ENCODE assay signal across 10 cellular contexts in the genomic region with DNA sequence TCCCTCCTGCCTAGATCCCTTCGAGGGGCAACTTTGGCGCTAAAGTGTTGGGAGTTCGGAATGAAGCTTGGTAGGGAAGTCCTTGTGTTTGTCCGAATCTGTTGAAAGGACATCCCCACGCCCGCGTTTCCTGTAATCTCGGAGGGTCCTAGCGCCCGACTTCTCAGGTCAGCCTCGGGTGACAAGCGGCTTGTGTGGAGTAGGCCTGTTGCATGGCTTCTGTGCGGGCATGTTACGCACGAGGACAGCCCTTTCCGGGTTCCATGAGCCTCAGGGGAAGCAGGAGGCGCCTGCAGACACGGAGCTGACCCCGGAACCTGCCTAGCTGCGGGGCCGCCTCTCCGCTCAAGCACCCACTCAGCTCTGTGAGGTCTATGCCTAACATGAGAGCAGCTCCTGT. TPM values are rescaled to one million over a fixed set of nuclear protein-coding genes. Genes with fewer than 3 reads are reported as not detected.
DNase-seq lines count a peak whose midpoint lies in the region; ATAC-seq and TF ChIP-seq lines count a peak whose summit lies in the region.
"Had no signal": no experiment of that assay in that cellular context is flagged by ENCODE, and none has a peak within 500 bp of the region (broad histone marks: within the 10 kb centered on the region; RNA-seq: fewer than 3 reads in every experiment).

No MANE protein-coding gene starts in this region.

- no peaks in the 10 kb centered on the region for H3K27me3 Mint-ChIP-seq in natural killer cell treated with Interleukin-12 subunit alpha and Interleukin-12 subunit beta and Interleukin-15 and Interleukin-18, amount 100 ng/mL, for 72 hours

- H3K4me1 ChIP-seq in right atrium auricular region = peaks cover 0 to 56% of the 10 kb centered on the region in 2 donors
- H3K4me1 ChIP-seq in colonic mucosa = peaks cover 8% of the 10 kb centered on the region
- peaks cover 3% of the 10 kb centered on the region for H3K4me1 ChIP-seq in urinary bladder (ENCODE audit: insufficient read depth)
- H3K4me1 ChIP-seq in SK-N-SH (ENCODE audit: control insufficient read depth in 1 of 2, insufficient read depth in 2 of 2, low read depth in 1 of 2, low read length in 1 of 2) = peaks cover 0 to 21% of the 10 kb centered on the region in 2 experiments; a peak in 3 of 4 replicates

- peaks cover 42% of the 10 kb centered on the region for H3K79me2 ChIP-seq in SK-N-SH (ENCODE audit: insufficient read depth)

- H3K4me2 ChIP-seq in SK-N-SH = no peak overlapping the region

- H3K4me1 Mint-ChIP-seq in natural killer cell treated with Interleukin-12 subunit alpha and Interleukin-12 subunit beta and Interleukin-15 and Interleukin-18, amount 100 ng/mL, for 72 hours (ENCODE audit: low read depth in 2 of 2) = peaks cover 39 to 46% of the 10 kb centered on the region in 2 donors

- H4K20me1 ChIP-seq in SK-N-SH (ENCODE audit: insufficient read depth) = no peaks in the 10 kb centered on the region; the same call in 1 of the 2 replicates

- H3K27ac ChIP-seq in right atrium auricular region = peak overlapping the region; percentile 84 to 88
- peak overlapping the region; percentile 93 for H3K27ac ChIP-seq in colonic mucosa
- H3K27ac ChIP-seq in urinary bladder (ENCODE audit: low read depth) = peak overlapping the region; percentile 97
- no peak overlapping the region for H3K27ac ChIP-seq in SK-N-SH (ENCODE audit: low read depth in 2 of 2, low read length in 1 of 2)

- ATAC-seq in left ventricle myocardium superior (no peak), HG02981 (IDR thresholded peaks at IDR 0.05; ENCODE audit: unreplicated experiment) (no peak)
- ATAC-seq in natural killer cell treated with Interleukin-12 subunit alpha and Interleukin-12 subunit beta and Interleukin-15 and Interleukin-18, amount 100 ng/mL, for 72 hours = no peak

- POLR2A ChIA-PET in SK-N-SH (lab: Yijun Ruan, JAX) = no interaction called here

- no peak for TF ChIP-seq RAD21 in SK-N-SH (IDR thresholded peaks at IDR 0.05; ENCODE audit: low read length)

- DNase-seq in right atrium auricular region (ENCODE audit: low spot score) = no peak
- DNase-seq in left ventricle myocardium superior = no peak
- DNase-seq in colonic mucosa = no peak
- DNase-seq in natural killer cell treated with Interleukin-12 subunit alpha and Interleukin-12 subunit beta and Interleukin-15 and Interleukin-18, amount 100 ng/mL, for 72 hours (ENCODE audit: low spot score) = no peak
- no peak for DNase-seq in kidney glomerular epithelial cell (lab: John Stamatoyannopoulos, UW)
- DNase-seq in SK-N-SH = no peak
- DNase-seq: activated naive CD4-positive, alpha-beta T cell treated with anti-CD3 and anti-CD28 coated beads, Interleukin-2, amount 50 U/mL, for 16 hours; NCI-H2081 treated with DMSO at 0.1 percent for 48 hours had no signal

- H3K9me3 Mint-ChIP-seq in natural killer cell treated with Interleukin-12 subunit alpha and Interleukin-12 subunit beta and Interleukin-15 and Interleukin-18, amount 100 ng/mL, for 72 hours = no peaks in the 10 kb centered on the region

- TF ChIP-seq CTCF in right atrium auricular region (IDR thresholded peaks at IDR 0.05) (no peak), colonic mucosa (IDR thresholded peaks at IDR 0.05) (no peak), SK-N-SH (IDR thresholded peaks at IDR 0.05) (no peak)

- H3K36me3 ChIP-seq in right atrium auricular region (peaks cover 14% of the 10 kb centered on the region), colonic mucosa (no peaks in the 10 kb centered on the region), urinary bladder (ENCODE audit: insufficient read depth) (peaks cover 7% of the 10 kb centered on the region), SK-N-SH (replicated peaks in 1 of 2; ENCODE audit: control insufficient read depth in 1 of 2, insufficient read depth in 2 of 2, low read length in 1 of 2) (peaks cover 20 to 32% of the 10 kb centered on the region in 2 experiments)

- WGBS in urinary bladder = 90% methylated on average over 22 of the region's 22 CpGs
- WGBS in SK-N-SH (ENCODE audit: low lambda C conversion rate) = 92% methylated on average over 16 of the region's 22 CpGs

- H3K27ac Mint-ChIP-seq in natural killer cell treated with Interleukin-12 subunit alpha and Interleukin-12 subunit beta and Interleukin-15 and Interleukin-18, amount 100 ng/mL, for 72 hours = peak overlapping the region in 1 of 2 donors; percentile 97

- CTCF ChIA-PET in SK-N-SH (lab: Yijun Ruan, JAX) = interaction anchor here (0.7 to 1.4 kb wide), 4 partner anchors 8 to 338 kb away, joined by 3 to 5 read pairs (median 3); no protein-coding TSS in a partner anchor

- no peaks in the 10 kb centered on the region for H3K27me3 ChIP-seq in right atrium auricular region
- no peaks in the 10 kb centered on the region for H3K27me3 ChIP-seq in colonic mucosa
- H3K27me3 ChIP-seq in SK-N-SH (ENCODE audit: insufficient read depth) = no peaks in the 10 kb centered on the region

- peak overlapping the region; percentile 27 for H3K4me3 Mint-ChIP-seq in natural killer cell treated with Interleukin-12 subunit alpha and Interleukin-12 subunit beta and Interleukin-15 and Interleukin-18, amount 100 ng/mL, for 72 hours

- no peak for TF ChIP-seq EP300 in SK-N-SH (IDR thresholded peaks at IDR 0.05; ENCODE audit: borderline replicate concordance in 1 of 2, low read depth in 1 of 2, low read length in 1 of 2)

- H3K36me3 Mint-ChIP-seq in natural killer cell treated with Interleukin-12 subunit alpha and Interleukin-12 subunit beta and Interleukin-15 and Interleukin-18, amount 100 ng/mL, for 72 hours = peaks cover 6% of the 10 kb centered on the region

- no peaks in the 10 kb centered on the region for H3K9me2 ChIP-seq in SK-N-SH

- H3K9ac ChIP-seq in colonic mucosa (ENCODE audit: low read depth in 2 of 2, low read length in 2 of 2) (peak overlapping the region in 1 of 2 donors; percentile 51), SK-N-SH (no peak overlapping the region)

- intact Hi-C loops in left ventricle myocardium superior (cut with micrococcal nuclease) (no loop called here), colonic mucosa (cut with DNase I) (no loop called here)

- peaks cover 5% of the 10 kb centered on the region for H3F3A ChIP-seq in SK-N-SH (replicated peaks; ENCODE audit: insufficient read depth)

- no peak overlapping the region for H2AFZ ChIP-seq in SK-N-SH (ENCODE audit: low read depth)

- H3K4me3 ChIP-seq in right atrium auricular region (no peak overlapping the region), colonic mucosa (no peak overlapping the region), urinary bladder (ENCODE audit: low read depth, low read length) (no peak overlapping the region), SK-N-SH (ENCODE audit: low read depth in 2 of 2, low read length in 1 of 2) (no peak overlapping the region)

- H3K9me3 ChIP-seq in right atrium auricular region (no peaks in the 10 kb centered on the region), colonic mucosa (no peaks in the 10 kb centered on the region), SK-N-SH (no peaks in the 10 kb centered on the region)

TF ChIP-seq in SK-N-SH, 30 proteins besides CTCF, POLR2A, EP300 and RAD21:
- TF ChIP-seq TEAD4 (IDR thresholded peaks at IDR 0.05; ENCODE audit: borderline replicate concordance, insufficient read depth) (no peak), JUND (IDR thresholded peaks at IDR 0.05) (no peak), NRF1 (IDR thresholded peaks at IDR 0.05; ENCODE audit: low read depth, low read length) (no peak)
TF ChIP-seq in SK-N-SH: peak in this region for 0.

RNA-seq across cellular contexts. Expression of a gene that starts 28.4 kb away (rescaled TPM):
- total RNA-seq in right atrium auricular region (1 to 10 TPM; 7.5 to 9.2 TPM), left ventricle myocardium superior (10.5 TPM), colonic mucosa (10 to 100 TPM; 27.9 to 49.9 TPM), urinary bladder (15.8 TPM)
- total RNA-seq in natural killer cell treated with Interleukin-12 subunit alpha and Interleukin-12 subunit beta and Interleukin-15 and Interleukin-18, amount 100 ng/mL, for 72 hours = 10 to 100 TPM; 87.3 to 99.4 TPM
- polyA plus RNA-seq in urinary bladder (29.3 TPM), SK-N-SH (2012; rRNA removed) (29.5 and 36.7 TPM in 2 replicates)
- 5.5 and 11.0 TPM in 2 replicates for polyA plus RNA-seq in SK-N-SH (2012; cell fraction: cytosol; rRNA removed)
- 159 and 241 TPM in 2 replicates for polyA plus RNA-seq in SK-N-SH (2012; cell fraction: nucleus; rRNA removed)

Comparison
In these comparisons a context has a peak if more than half of its experiments do, and no peak if none do; other contexts are left out.
1. H3K27ac ChIP-seq: peak in right atrium auricular region (2 of 2), colonic mucosa (single experiment) and urinary bladder (single experiment); none in SK-N-SH (0 of 2).